9 cellular contexts compared by ENCODE assay signal in genomic region chr1:97918961-97919360, GRCh38. TPM values are rescaled to one million over a fixed set of nuclear protein-coding genes. Genes with fewer than 3 reads are reported as not detected.
A peak's percentile ranks its signal among the peaks of the same experiment; 100 is the strongest.
DNase-seq lines count a peak whose midpoint lies in the region; TF ChIP-seq lines count a peak whose summit lies in the region.
"Had no signal": no experiment of that assay in that cellular context is flagged by ENCODE, and none has a peak within 500 bp of the region (broad histone marks: within the 10 kb centered on the region; RNA-seq: fewer than 3 reads in every experiment).

No MANE protein-coding gene starts in this region.

- H3K27ac ChIP-seq in GM23248 (peak overlapping the region; percentile 80; the same call in 1 of the 2 replicates), SK-N-MC (no peak overlapping the region), fibroblast of lung (ENCODE audit: insufficient read depth, low read length) (no peak overlapping the region), spleen (peak overlapping the region in 7 of 8 donors; percentile 93 to 98 (median 97))
- H3K27ac ChIP-seq: epithelial cell of prostate had no signal

- intact Hi-C loops in spleen (cut with DNase I; ENCODE audit: low total_unique reads), result no loop called here

- 87 to 88% methylated on average over 1 of the region's 1 CpG for WGBS in GM23248 (ENCODE audit: low coverage in 1 of 2, low lambda C conversion rate in 2 of 2, missing lambda C conversion rate in 2 of 2), 2 experiments
- WGBS in spleen, 5 donors, result 39 to 58% (median 44%) methylated on average over 1 of the region's 1 CpG

- H3K36me3 ChIP-seq in GM23248 (ENCODE audit: low read depth) (0 out of 2 replicates have a peak, but pooled peaks cover 4% of the 10 kb centered on the region), SK-N-MC (ENCODE audit: insufficient read depth, low read length) (no peaks in the 10 kb centered on the region), fibroblast of lung (ENCODE audit: control insufficient read depth, insufficient read depth, low read length) (no peaks in the 10 kb centered on the region), spleen (no peaks in the 10 kb centered on the region)

- no peaks in the 10 kb centered on the region for H4K20me1 ChIP-seq in GM23248 (ENCODE audit: insufficient read depth)
- H4K20me1 ChIP-seq in fibroblast of lung (ENCODE audit: control insufficient read depth, extremely low read depth, insufficient read depth, low read length), result no peaks in the 10 kb centered on the region

- peaks cover 16% of the 10 kb centered on the region for H3F3A ChIP-seq in GM23248 (ENCODE audit: insufficient read depth)

- H3K9me3 ChIP-seq in GM23248 (ENCODE audit: low read depth), result no peaks in the 10 kb centered on the region
- no peaks in the 10 kb centered on the region for H3K9me3 ChIP-seq in SK-N-MC (ENCODE audit: low read depth, low read length)
- H3K9me3 ChIP-seq in fibroblast of lung (ENCODE audit: control insufficient read depth, insufficient read depth, low read depth, low read length), result no peaks in the 10 kb centered on the region
- no peaks in the 10 kb centered on the region for H3K9me3 ChIP-seq in spleen

- H3K9ac ChIP-seq in GM23248 (peak overlapping the region; percentile 87), SK-N-MC (ENCODE audit: insufficient read length) (no peak overlapping the region), fibroblast of lung (ENCODE audit: insufficient read depth, low read length) (no peak overlapping the region)

- TF ChIP-seq CTCF in fibroblast of lung (conservative IDR thresholded peaks at IDR 0.05 in 1 of 2, IDR thresholded peaks at IDR 0.05 in 1 of 2; ENCODE audit: low read depth in 1 of 2, low read length in 2 of 2) (no peak), spleen (IDR thresholded peaks at IDR 0.05 in 8 of 11, conservative IDR thresholded peaks at IDR 0.05 in 3 of 11) (no peak)

- no peak for DNase-seq in GM23248
- DNase-seq in SK-N-MC (ENCODE audit: low read depth, low spot score), result no peak
- DNase-seq in fibroblast of lung (ENCODE audit: low read depth in 2 of 2), result no peak
- DNase-seq in spleen, result no peak
- DNase-seq in SHP77 treated with DMSO at 0.1 percent for 48 hours (lab: John Stamatoyannopoulos, UW), result no peak
- DNase-seq in epidermal melanocyte (ENCODE audit: insufficient read length, low spot score), result no peak
- DNase-seq in NCI-H2081 treated with DMSO at 0.1 percent for 48 hours (lab: John Stamatoyannopoulos, UW), result no peak
- DNase-seq: NCI-H2081 had no signal

- peak overlapping the region; percentile 97 for H3K4me3 ChIP-seq in GM23248
- peak overlapping the region; percentile 91; the same call in 1 of the 2 replicates for H3K4me3 ChIP-seq in SK-N-MC
- peak overlapping the region; percentile 74 to 98 (median 79) for H3K4me3 ChIP-seq in fibroblast of lung (replicated peaks in 1 of 4; ENCODE audit: control extremely low read depth in 1 of 4, insufficient read depth in 1 of 4, low read depth in 3 of 4, low read length in 4 of 4)
- H3K4me3 ChIP-seq in spleen, result peak overlapping the region in 7 of 8 donors; percentile 72 to 87 (median 82)

- H3K79me2 ChIP-seq in GM23248 (ENCODE audit: insufficient read depth) (peaks cover 67% of the 10 kb centered on the region), fibroblast of lung (ENCODE audit: control insufficient read depth, insufficient read depth, low read length) (peaks cover 53% of the 10 kb centered on the region)

- no peaks in the 10 kb centered on the region for H3K9me2 ChIP-seq in GM23248 (ENCODE audit: insufficient read depth)

- TF ChIP-seq POLR2A in spleen (IDR thresholded peaks at IDR 0.05), result no peak

- peaks cover 29% of the 10 kb centered on the region for H3K4me1 ChIP-seq in GM23248 (ENCODE audit: insufficient read depth)
- peaks cover 5% of the 10 kb centered on the region for H3K4me1 ChIP-seq in fibroblast of lung (ENCODE audit: control insufficient read depth, extremely low read depth, insufficient read depth, low read length)
- H3K4me1 ChIP-seq in spleen, result peaks cover 0 to 66% (median 32%) of the 10 kb centered on the region in 6 donors

- H3K4me2 ChIP-seq in GM23248 (ENCODE audit: unreplicated experiment), result peak overlapping the region; percentile 98
- peak overlapping the region; percentile 55 for H3K4me2 ChIP-seq in fibroblast of lung (ENCODE audit: extremely low read depth, insufficient read depth, low read length)

- in situ Hi-C loops in GM23248 (cut with MboI), result no loop called here

- no peak overlapping the region for H2AFZ ChIP-seq in GM23248
- H2AFZ ChIP-seq in fibroblast of lung (ENCODE audit: low read length), result no peak overlapping the region

- no peaks in the 10 kb centered on the region for H3K27me3 ChIP-seq in GM23248 (replicated peaks; ENCODE audit: insufficient read depth)
- no peaks in the 10 kb centered on the region for H3K27me3 ChIP-seq in fibroblast of lung (ENCODE audit: control insufficient read depth, insufficient read depth, low read length)
- no peaks in the 10 kb centered on the region for H3K27me3 ChIP-seq in spleen (replicated peaks in 1 of 7)

RNA-seq across cellular contexts. Expression of gene DPYD, which starts 1.9 kb away (rescaled TPM):
- total RNA-seq in GM23248 (2014; rRNA removed; shearing (Covaris generic)), result 70.7 and 75.5 TPM in 2 replicates
- polyA plus RNA-seq in GM23248 (2016; fragmentation: Nextera tagmentation; extraction: Ambion mirVana) (38.4 and 38.6 TPM in 2 replicates), fibroblast of lung (25.2 and 32.0 TPM in 2 replicates), spleen (10 to 100 TPM in 1 of 3 donors, 1 to 10 TPM in 2; 7.3 to 12.4 (median 8.7) TPM)
- total RNA-seq in fibroblast of lung (63.1 and 64.2 TPM in 2 replicates), spleen (100 to 1,000 TPM in 2 of 7 donors, 10 to 100 TPM in 5; 54.0 to 114 (median 97.6) TPM)
- 22.5 and 25.7 TPM in 2 replicates for polyA plus RNA-seq in fibroblast of lung (2012)
- polyA minus RNA-seq in fibroblast of lung (ENCODE audit: low replicate concordance), result 16.1 and 24.5 TPM in 2 replicates

Comparison
In these comparisons a context has a peak if more than half of its experiments do, and no peak if none do; other contexts are left out.
1. H3K27ac ChIP-seq: peak in GM23248 (single experiment) and spleen (7 of 8); none in SK-N-MC (single experiment) and fibroblast of lung (single experiment).
2. Peak in every context shown above with its lines, with median percentiles within 50 percentile points of each other: H3K4me3 ChIP-seq.